Comparison of ENCODE assay signal across 7 cellular contexts in the genomic region with DNA sequence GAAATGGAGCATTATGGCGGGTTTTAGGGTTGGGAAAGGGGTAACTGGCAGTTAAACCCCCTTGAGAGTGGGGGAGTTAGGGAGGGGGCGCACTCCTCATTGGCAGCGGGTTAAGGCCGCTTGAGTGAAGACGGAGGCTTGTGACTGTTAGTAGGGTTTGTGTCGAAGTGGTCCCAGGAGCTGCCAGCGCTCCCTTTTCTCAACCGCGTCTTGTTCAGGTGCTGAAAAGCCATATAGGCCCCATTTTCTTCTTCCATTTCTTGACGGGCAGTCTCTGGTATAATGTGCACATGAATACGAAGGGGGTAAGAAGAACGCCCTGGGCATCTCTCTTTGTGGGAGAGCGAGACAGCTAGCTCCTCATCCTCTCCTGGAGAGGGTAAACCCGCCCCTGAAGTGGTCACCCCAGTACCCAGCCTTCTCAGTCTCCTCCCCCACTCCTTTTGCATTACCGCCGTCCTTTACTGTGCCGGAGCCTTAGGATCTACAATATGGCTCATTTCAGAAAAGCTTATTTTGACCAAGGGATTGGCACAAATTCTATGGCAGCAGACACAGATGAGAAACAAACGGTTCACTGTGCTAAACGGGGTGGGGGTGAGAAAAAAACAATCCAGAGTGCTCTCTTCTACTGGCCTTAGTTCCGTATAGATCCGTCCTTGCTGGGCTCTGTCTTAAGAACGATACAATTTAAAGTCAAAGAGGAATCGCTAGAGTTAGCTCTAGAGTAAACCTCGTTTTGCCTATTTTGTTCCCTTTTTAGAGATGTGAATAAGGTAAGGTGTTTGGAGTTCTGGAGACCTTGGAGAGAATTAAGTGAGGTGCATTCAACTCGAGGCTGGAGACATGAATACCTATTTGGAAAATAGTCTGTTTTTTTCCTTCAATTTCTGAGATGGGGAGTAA. TPM values are rescaled to one million over a fixed set of nuclear protein-coding genes. Genes with fewer than 3 reads are reported as not detected.
DNase-seq lines count a peak whose midpoint lies in the region; ATAC-seq and TF ChIP-seq lines count a peak whose summit lies in the region.

No MANE protein-coding gene starts in this region.

- 0% methylated on average over 23 of the region's 25 CpGs for whole genome bisulfite sequencing in right lobe of liver (ENCODE audit: insufficient coverage, low coverage, low lambda C conversion rate, missing lambda C conversion rate)

- no peaks in the 10 kb centered on the region for H3K9me3 Mint-ChIP-seq in activated CD4-positive, alpha-beta T cell treated with anti-CD3 and anti-CD28 coated beads for 36 hours (ENCODE audit: low read depth)
- H3K9me3 Mint-ChIP-seq in dendritic cell treated with granulocyte-macrophage colony-stimulating factor and Interleukin-4, amounts not matched to agents 40 ng/mL and 50 ng/mL, for 4 days, result no peaks in the 10 kb centered on the region

- intact Hi-C loops in activated CD4-positive, alpha-beta T cell treated with anti-CD3 and anti-CD28 coated beads for 36 hours (cut with DNase I, micrococcal nuclease), result loop anchor here (2.0 to 10.0 kb wide), 12 partner anchors 14 to 1852 kb away; a partner anchor contains a TSS
- intact Hi-C loops in dendritic cell treated with granulocyte-macrophage colony-stimulating factor and Interleukin-4, amounts not matched to agents 40 ng/mL and 50 ng/mL, for 4 days (cut with micrococcal nuclease), result loop anchor here (1.0 kb wide), 1 partner anchor 70 kb away; no protein-coding TSS in a partner anchor
- intact Hi-C loops in right lobe of liver (cut with DNase I), result no loop called here

- TF ChIP-seq POLR2A in GM15510 (IDR thresholded peaks at IDR 0.05; ENCODE audit: borderline replicate concordance, extremely low read depth, insufficient read length) (peak; percentile 60), right lobe of liver (IDR thresholded peaks at IDR 0.05) (peak; percentile 29)

- no peaks in the 10 kb centered on the region for H3K27me3 Mint-ChIP-seq in activated CD4-positive, alpha-beta T cell treated with anti-CD3 and anti-CD28 coated beads for 36 hours
- no peaks in the 10 kb centered on the region for H3K27me3 Mint-ChIP-seq in dendritic cell treated with granulocyte-macrophage colony-stimulating factor and Interleukin-4, amounts not matched to agents 40 ng/mL and 50 ng/mL, for 4 days

- CTCF ChIA-PET in activated CD4-positive, alpha-beta T cell treated with anti-CD3 and anti-CD28 coated beads for 36 hours (lab: Charles Lee), result interaction anchor here (0.7 to 5.8 kb wide), 5 partner anchors 11 to 516 kb away, joined by 3 to 64 read pairs (median 3); no protein-coding TSS in a partner anchor

- POLR2A ChIA-PET in activated CD4-positive, alpha-beta T cell treated with anti-CD3 and anti-CD28 coated beads for 36 hours (lab: Charles Lee), result interaction anchor here (0.5 to 10.1 kb wide), 11 partner anchors 12 to 257 kb away, joined by 3 to 138 read pairs (median 3); no protein-coding TSS in a partner anchor

- H3K27ac Mint-ChIP-seq in activated CD4-positive, alpha-beta T cell treated with anti-CD3 and anti-CD28 coated beads for 36 hours, result peak overlapping the region; percentile 100
- H3K27ac Mint-ChIP-seq in dendritic cell treated with granulocyte-macrophage colony-stimulating factor and Interleukin-4, amounts not matched to agents 40 ng/mL and 50 ng/mL, for 4 days, result peak overlapping the region; percentile 100

- H3K36me3 Mint-ChIP-seq in activated CD4-positive, alpha-beta T cell treated with anti-CD3 and anti-CD28 coated beads for 36 hours (ENCODE audit: low read depth), result peaks cover 72% of the 10 kb centered on the region
- peaks cover 55% of the 10 kb centered on the region for H3K36me3 Mint-ChIP-seq in dendritic cell treated with granulocyte-macrophage colony-stimulating factor and Interleukin-4, amounts not matched to agents 40 ng/mL and 50 ng/mL, for 4 days (ENCODE audit: low read depth)

- TF ChIP-seq CTCF in right lobe of liver (IDR thresholded peaks at IDR 0.05) (no peak), omental fat pad (IDR thresholded peaks at IDR 0.05) (no peak)

- H3K27ac ChIP-seq in right lobe of liver, result peak overlapping the region; percentile 100

- H3K36me3 ChIP-seq in right lobe of liver, result no peaks in the 10 kb centered on the region

- H3K4me3 Mint-ChIP-seq in activated CD4-positive, alpha-beta T cell treated with anti-CD3 and anti-CD28 coated beads for 36 hours, result peak overlapping the region; percentile 96
- H3K4me3 Mint-ChIP-seq in dendritic cell treated with granulocyte-macrophage colony-stimulating factor and Interleukin-4, amounts not matched to agents 40 ng/mL and 50 ng/mL, for 4 days, result peak overlapping the region; percentile 96

- DNase-seq in NCI-H128 (lab: John Stamatoyannopoulos, UW; ENCODE audit: unreplicated experiment) (peak; percentile 62), right lobe of liver (peak; percentile 45 to 65 (median 62)), omental fat pad (ENCODE audit: low spot score) (no peak)
- DNase-seq in activated CD4-positive, alpha-beta T cell treated with anti-CD3 and anti-CD28 coated beads for 36 hours, result peak; percentile 73
- DNase-seq in stimulated activated CD4-positive, alpha-beta T cell treated with anti-CD3 and anti-CD28 coated beads, Interleukin-4, amount 100 ng/mL, for 48 hours (ENCODE audit: low read depth in 2 of 2), result peak; percentile 28 to 31

- peaks cover 0 to 51% (median 12%) of the 10 kb centered on the region in 4 donors for H3K4me1 ChIP-seq in right lobe of liver

- H3K4me3 ChIP-seq in right lobe of liver, result peak overlapping the region; percentile 73 to 79 (median 77)

- H3K9me3 ChIP-seq in right lobe of liver, result no peaks in the 10 kb centered on the region

- peaks cover 17% of the 10 kb centered on the region for H3K4me1 Mint-ChIP-seq in activated CD4-positive, alpha-beta T cell treated with anti-CD3 and anti-CD28 coated beads for 36 hours
- peaks cover 22% of the 10 kb centered on the region for H3K4me1 Mint-ChIP-seq in dendritic cell treated with granulocyte-macrophage colony-stimulating factor and Interleukin-4, amounts not matched to agents 40 ng/mL and 50 ng/mL, for 4 days (ENCODE audit: low read depth)

- no peaks in the 10 kb centered on the region for H3K27me3 ChIP-seq in right lobe of liver

- peak; percentile 13 for ATAC-seq in activated CD4-positive, alpha-beta T cell treated with anti-CD3 and anti-CD28 coated beads for 36 hours
- peak in 3 of 4 donors; percentile 4 to 6 (median 6) for ATAC-seq in right lobe of liver
- ATAC-seq in omental fat pad (ENCODE audit: low FRiP score), result no peak

RNA-seq across cellular contexts. Expression of a gene that starts 1.0 kb away (rescaled TPM):
- total RNA-seq in activated CD4-positive, alpha-beta T cell treated with anti-CD3 and anti-CD28 coated beads for 36 hours, result 10 to 100 TPM; 94.4 to 99.3 TPM
- total RNA-seq in right lobe of liver, result 10 to 100 TPM; 21.6 to 31.6 (median 25.3) TPM
- total RNA-seq in omental fat pad, result 100 to 1,000 TPM in 2 of 4 donors, 10 to 100 TPM in 2; 75.3 to 124 (median 101) TPM

Comparison
In these comparisons a context has a peak if more than half of its experiments do, and no peak if none do; other contexts are left out.
1. intact Hi-C loops: an anchor here in activated CD4-positive, alpha-beta T cell treated with anti-CD3 and anti-CD28 coated beads for 36 hours (2.0 to 10.0 kb wide) and dendritic cell treated with granulocyte-macrophage colony-stimulating factor and Interleukin-4, amounts not matched to agents 40 ng/mL and 50 ng/mL, for 4 days (1.0 kb wide); none called in right lobe of liver.